Comparison of ENCODE assay signal across 8 cellular contexts in the genomic region with DNA sequence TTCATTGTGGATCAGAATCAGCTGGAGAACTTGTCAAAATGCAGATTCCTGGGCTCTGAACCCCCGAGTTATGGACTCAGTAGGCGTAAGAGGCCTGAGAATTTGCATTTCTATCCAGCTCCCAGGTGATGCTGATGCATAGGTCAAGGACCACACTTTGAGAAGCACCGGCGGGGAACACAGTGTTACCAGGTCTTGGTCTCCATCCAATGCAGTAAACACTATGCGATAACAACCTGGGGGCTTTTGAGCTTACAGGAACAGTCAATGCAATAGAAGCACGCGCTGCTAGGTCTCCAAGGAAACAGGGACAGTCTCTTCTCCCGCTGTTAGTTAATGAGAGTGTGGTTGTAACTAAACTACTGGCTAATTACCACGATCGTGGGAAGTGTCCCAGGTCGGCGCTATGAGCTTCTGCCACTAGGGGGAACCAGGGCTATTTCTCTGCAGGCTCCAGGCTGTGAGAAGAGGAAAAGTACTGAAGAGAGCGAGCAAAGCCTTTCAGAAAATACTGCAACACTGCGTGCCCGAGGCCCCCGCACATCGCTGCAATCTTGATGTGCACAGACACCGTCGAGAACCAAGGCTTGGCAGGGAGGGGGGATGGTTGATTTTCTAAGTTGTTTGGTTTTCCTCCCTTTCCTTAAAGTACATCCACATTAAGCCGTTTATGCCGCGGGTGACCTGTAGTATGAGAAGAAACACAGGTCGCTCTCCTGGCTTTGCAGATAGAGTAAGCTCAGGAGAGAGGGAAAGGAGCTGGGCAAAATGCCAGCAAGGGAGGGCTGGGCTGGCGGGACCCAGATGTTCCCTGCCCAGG. TPM values are rescaled to one million over a fixed set of nuclear protein-coding genes. Genes with fewer than 3 reads are reported as not detected.
A peak's percentile ranks its signal among the peaks of the same experiment; 100 is the strongest.
DNase-seq lines count a peak whose midpoint lies in the region; ATAC-seq and TF ChIP-seq lines count a peak whose summit lies in the region.

No MANE protein-coding gene starts in this region.

- no peaks in the 10 kb centered on the region for H3K36me3 Mint-ChIP-seq in activated T-helper 2 cell treated with anti-CD3 and anti-CD28 coated beads, Interferon-gamma antibody, Interleukin-2, Interleukin-4, amounts not matched to agents 10 μg/mL and 5 μg/mL and 100 μg/mL, durations not matched to agents 14 hours and 24 hours and 36 hours (ENCODE audit: low read depth)

- peaks cover 23% of the 10 kb centered on the region for H3K4me1 Mint-ChIP-seq in activated T-helper 2 cell treated with anti-CD3 and anti-CD28 coated beads, Interferon-gamma antibody, Interleukin-2, Interleukin-4, amounts not matched to agents 10 μg/mL and 5 μg/mL and 100 μg/mL, durations not matched to agents 14 hours and 24 hours and 36 hours (ENCODE audit: low read depth)

- intact Hi-C loops in activated T-helper 2 cell treated with anti-CD3 and anti-CD28 coated beads, Interferon-gamma antibody, Interleukin-2, Interleukin-4, amounts not matched to agents 10 μg/mL and 5 μg/mL and 100 μg/mL, durations not matched to agents 14 hours and 24 hours and 36 hours (cut with micrococcal nuclease) = loop anchor here (1.0 to 5.0 kb wide), 2 partner anchors 146 to 225 kb away; no protein-coding TSS in a partner anchor

- peak; percentile 38 for DNase-seq in LNCaP clone FGC (ENCODE audit: low read depth)
- peak; percentile 55 for DNase-seq in RPMI7951 (ENCODE audit: low read depth)
- DNase-seq in activated T-helper 2 cell treated with anti-CD3 and anti-CD28 coated beads, Interferon-gamma antibody, Interleukin-2, Interleukin-4, amounts not matched to agents 10 μg/mL and 5 μg/mL and 100 μg/mL, durations not matched to agents 14 hours and 24 hours and 36 hours (ENCODE audit: low spot score) = peak; percentile 67
- DNase-seq in foreskin keratinocyte = peak; percentile 6 to 45
- peak; percentile 18 for DNase-seq in non-pigmented ciliary epithelial cell (ENCODE audit: low read depth)
- peak; percentile 45 for DNase-seq in stromal cell of bone marrow (ENCODE audit: low read depth)

- no peak overlapping the region for H3K27ac ChIP-seq in C4-2B
- H3K27ac ChIP-seq in foreskin keratinocyte = no peak overlapping the region

- peak overlapping the region; percentile 23; the same call in 1 of the 2 replicates for H3K4me3 ChIP-seq in LNCaP clone FGC (ENCODE audit: low read depth, low read length)

- H3K27ac Mint-ChIP-seq in activated T-helper 2 cell treated with anti-CD3 and anti-CD28 coated beads, Interferon-gamma antibody, Interleukin-2, Interleukin-4, amounts not matched to agents 10 μg/mL and 5 μg/mL and 100 μg/mL, durations not matched to agents 14 hours and 24 hours and 36 hours = no peak overlapping the region

- H3K27me3 ChIP-seq in foreskin keratinocyte = peaks cover 26% of the 10 kb centered on the region

- H3K27me3 Mint-ChIP-seq in activated T-helper 2 cell treated with anti-CD3 and anti-CD28 coated beads, Interferon-gamma antibody, Interleukin-2, Interleukin-4, amounts not matched to agents 10 μg/mL and 5 μg/mL and 100 μg/mL, durations not matched to agents 14 hours and 24 hours and 36 hours (ENCODE audit: low read depth) = peaks cover 19% of the 10 kb centered on the region

- peak; percentile 93 for TF ChIP-seq CTCF in C4-2B (conservative IDR thresholded peaks at IDR 0.05)
- TF ChIP-seq CTCF in LNCaP clone FGC (IDR thresholded peaks at IDR 0.05; ENCODE audit: control insufficient read depth, extremely low read depth, insufficient read depth) = peak; percentile 88
- TF ChIP-seq CTCF in foreskin keratinocyte (conservative IDR thresholded peaks at IDR 0.05) = peak; percentile 85

- H3K4me1 ChIP-seq in foreskin keratinocyte = no peaks in the 10 kb centered on the region

- no peaks in the 10 kb centered on the region for H3K9me3 Mint-ChIP-seq in activated T-helper 2 cell treated with anti-CD3 and anti-CD28 coated beads, Interferon-gamma antibody, Interleukin-2, Interleukin-4, amounts not matched to agents 10 μg/mL and 5 μg/mL and 100 μg/mL, durations not matched to agents 14 hours and 24 hours and 36 hours

- peak; percentile 66 for ATAC-seq in GM21381 (IDR thresholded peaks at IDR 0.05; ENCODE audit: unreplicated experiment)
- ATAC-seq in foreskin keratinocyte = peak; percentile 83

- peak overlapping the region; percentile 51 for H3K4me3 Mint-ChIP-seq in activated T-helper 2 cell treated with anti-CD3 and anti-CD28 coated beads, Interferon-gamma antibody, Interleukin-2, Interleukin-4, amounts not matched to agents 10 μg/mL and 5 μg/mL and 100 μg/mL, durations not matched to agents 14 hours and 24 hours and 36 hours (ENCODE audit: low read depth)

RNA-seq across cellular contexts. Expression of a gene that starts 52.0 kb away (rescaled TPM):
- total RNA-seq in RPMI7951 (2014; rRNA removed; shearing (Covaris generic)) = not detected in 2 replicates
- total RNA-seq in activated T-helper 2 cell treated with anti-CD3 and anti-CD28 coated beads, Interferon-gamma antibody, Interleukin-2, Interleukin-4, amounts not matched to agents 10 μg/mL and 5 μg/mL and 100 μg/mL, durations not matched to agents 14 hours and 24 hours and 36 hours = not detected in 2 replicates
- not detected in 2 replicates for total RNA-seq in foreskin keratinocyte
- not detected in 2 replicates for polyA plus RNA-seq in foreskin keratinocyte
